1 cellular context compared by ENCODE assay signal in the genomic region with DNA sequence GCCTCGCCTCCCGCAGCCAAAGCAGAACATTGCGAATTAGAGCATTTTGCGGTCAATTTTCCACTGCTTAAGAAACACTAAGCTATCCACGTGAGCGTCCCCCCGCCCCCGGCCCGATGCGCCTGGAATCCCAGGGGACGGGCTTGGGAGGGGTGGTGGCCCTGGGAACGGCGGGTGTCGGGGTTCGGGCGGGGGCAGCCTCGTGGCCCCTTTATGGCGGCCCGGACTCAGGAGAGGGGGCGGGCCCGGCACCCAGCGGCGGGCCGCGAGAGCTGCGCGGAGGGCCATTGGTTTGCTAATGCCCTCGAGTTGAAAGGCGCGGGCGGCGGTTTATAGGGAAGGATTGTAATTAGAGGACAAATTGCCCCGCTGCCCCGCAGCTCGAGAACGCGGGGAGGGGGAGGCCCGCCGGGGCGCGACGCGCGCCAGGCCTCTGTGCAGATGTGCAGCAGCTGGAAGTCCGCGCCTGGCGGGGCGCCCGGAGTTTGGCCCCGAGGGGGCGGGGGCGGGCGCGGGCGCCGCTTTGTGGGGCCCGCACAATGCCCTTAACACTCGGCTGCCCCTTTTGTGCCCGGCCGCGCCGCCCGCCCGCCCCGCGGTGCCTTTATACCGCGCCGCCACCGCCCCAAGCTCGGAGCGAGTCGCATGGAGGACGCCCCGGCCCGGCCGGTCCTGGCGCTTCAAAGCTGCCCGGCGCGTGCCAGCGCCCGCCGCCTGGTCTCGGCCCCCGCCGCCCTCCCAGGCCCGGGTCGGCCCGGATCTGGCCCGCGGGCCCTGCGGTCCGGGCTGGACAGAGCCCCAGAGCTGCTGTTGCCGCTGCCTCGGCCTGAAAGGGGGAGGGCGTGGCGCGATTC.
TF ChIP-seq lines count a peak whose summit lies in the region.

No MANE protein-coding gene starts in this region.

TF ChIP-seq in H1, 55 proteins besides CTCF, POLR2A, EP300 and RAD21:
- TF ChIP-seq RFX5 (IDR thresholded peaks at IDR 0.05; ENCODE audit: borderline replicate concordance, low read depth, low read length) = no peak
- no peak for TF ChIP-seq ASH2L (IDR thresholded peaks at IDR 0.05; ENCODE audit: low read length)
- 0 out of 2 replicates have a peak, but pooled peaks have one; percentile 10 for TF ChIP-seq TEAD4 (IDR thresholded peaks at IDR 0.05; ENCODE audit: low read depth, low read length)
- peak; percentile 41 for TF ChIP-seq RNF2 (IDR thresholded peaks at IDR 0.05; ENCODE audit: borderline replicate concordance, low read depth, low read length, missing control alignments, poor library complexity, severe bottlenecking)
- TF ChIP-seq, protein P1, sequence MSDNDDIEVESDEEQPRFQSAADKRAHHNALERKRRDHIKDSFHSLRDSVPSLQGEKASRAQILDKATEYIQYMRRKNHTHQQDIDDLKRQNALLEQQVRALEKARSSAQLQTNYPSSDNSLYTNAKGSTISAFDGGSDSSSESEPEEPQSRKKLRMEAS (IDR thresholded peaks at IDR 0.05) = peak; percentile 94
- TF ChIP-seq YY1 (IDR thresholded peaks at IDR 0.05; ENCODE audit: low read depth, low read length) = peak; percentile 81
- no peak for TF ChIP-seq ZNF274 (IDR thresholded peaks at IDR 0.05; ENCODE audit: borderline replicate concordance, extremely low read depth, low read length)
- TF ChIP-seq SIX5 (IDR thresholded peaks at IDR 0.05; ENCODE audit: low read depth, low read length) = no peak
- no peak for TF ChIP-seq POLR2AphosphoS5 (IDR thresholded peaks at IDR 0.05; ENCODE audit: low read depth, low read length)
- TF ChIP-seq RBBP5 (IDR thresholded peaks at IDR 0.05; ENCODE audit: borderline replicate concordance, low read depth, low read length) = no peak
- TF ChIP-seq GABPA (IDR thresholded peaks at IDR 0.05; ENCODE audit: borderline replicate concordance, insufficient read depth, low read length) = no peak
- TF ChIP-seq KDM1A (IDR thresholded peaks at IDR 0.05; ENCODE audit: borderline replicate concordance, low read length) = peak; percentile 42; the same call in 1 of the 2 replicates
- no peak for TF ChIP-seq BACH1 (IDR thresholded peaks at IDR 0.05; ENCODE audit: low read length)
- TF ChIP-seq, protein P2, sequence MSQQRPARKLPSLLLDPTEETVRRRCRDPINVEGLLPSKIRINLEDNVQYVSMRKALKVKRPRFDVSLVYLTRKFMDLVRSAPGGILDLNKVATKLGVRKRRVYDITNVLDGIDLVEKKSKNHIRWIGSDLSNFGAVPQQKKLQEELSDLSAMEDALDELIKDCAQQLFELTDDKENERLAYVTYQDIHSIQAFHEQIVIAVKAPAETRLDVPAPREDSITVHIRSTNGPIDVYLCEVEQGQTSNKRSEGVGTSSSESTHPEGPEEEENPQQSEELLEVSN (IDR thresholded peaks at IDR 0.05) = peak; percentile 93
- no peak for TF ChIP-seq CHD1 (IDR thresholded peaks at IDR 0.05; ENCODE audit: low read depth, low read length)
- 0 out of 4 replicates have a peak, but pooled peaks of 1 of the 2 experiments have one; percentile 36 for TF ChIP-seq HDAC2 (IDR thresholded peaks at IDR 0.05; ENCODE audit: borderline replicate concordance in 1 of 2, low read depth in 2 of 2, low read length in 2 of 2)
- TF ChIP-seq RXRA (IDR thresholded peaks at IDR 0.05; ENCODE audit: insufficient read depth, low read depth, low read length) = no peak
- peak; percentile 11; the same call in 1 of the 2 replicates for TF ChIP-seq CREB1 (IDR thresholded peaks at IDR 0.05)
